1 cellular context compared by ENCODE assay signal in genomic region chr5:78519198-78519941, GRCh38.
TF ChIP-seq lines count a peak whose summit lies in the region.

No MANE protein-coding gene starts in this region.

TF ChIP-seq in GM23338, 12 proteins besides CTCF, POLR2A, EP300 and RAD21 (continued from another document):
- TF ChIP-seq ZNF462 (CRISPR knock-in tag; IDR thresholded peaks at IDR 0.05) (no peak), EZH2 (IDR thresholded peaks at IDR 0.05; ENCODE audit: low read depth, unreplicated experiment) (no peak)
